8 cellular contexts compared by ENCODE assay signal in the genomic region with DNA sequence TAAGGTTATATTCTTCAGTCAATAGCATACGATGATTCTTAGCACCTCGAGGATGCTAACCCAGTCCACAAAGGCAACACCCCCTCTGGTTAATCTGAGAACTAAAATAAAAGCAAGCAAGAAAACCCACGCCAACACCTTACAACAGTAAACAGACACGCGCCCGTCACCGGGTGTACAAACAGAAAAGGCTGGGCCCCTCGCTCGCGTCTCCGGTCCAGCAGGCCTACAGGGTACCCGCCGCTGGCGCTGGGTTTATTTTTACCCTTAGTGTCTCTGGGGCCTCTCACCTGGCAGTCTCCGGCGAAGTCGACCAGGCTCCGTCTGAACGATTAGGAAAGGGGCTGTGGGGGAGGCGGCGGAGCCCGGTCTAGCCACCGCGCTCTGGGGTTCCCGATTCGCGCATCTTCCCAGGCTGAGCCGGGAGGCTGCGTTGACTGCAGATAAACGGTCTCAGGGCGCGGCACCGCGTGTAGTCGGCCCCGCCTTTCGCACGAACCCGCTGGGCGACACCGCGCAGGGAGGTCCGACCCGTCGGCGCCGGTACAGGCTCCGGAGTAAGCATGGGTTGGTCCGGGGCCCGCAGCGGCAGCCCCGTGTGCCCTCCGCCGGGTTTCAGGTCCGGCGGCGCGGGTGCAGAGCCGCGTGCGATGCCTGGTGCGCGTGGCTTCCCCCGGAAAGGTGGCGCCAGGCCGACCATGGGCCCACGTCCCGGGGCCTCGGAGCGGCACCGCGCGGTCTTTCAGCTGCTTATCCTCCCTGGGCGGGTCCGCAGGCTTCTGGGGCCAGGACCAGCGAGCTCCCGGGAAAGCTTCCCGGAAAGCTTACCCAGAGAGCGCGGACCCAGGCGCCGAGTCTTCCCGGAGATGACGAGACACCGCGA. TPM values are rescaled to one million over a fixed set of nuclear protein-coding genes. Genes with fewer than 3 reads are reported as not detected.
DNase-seq lines count a peak whose midpoint lies in the region; ATAC-seq and TF ChIP-seq lines count a peak whose summit lies in the region.

A gene with protein sequence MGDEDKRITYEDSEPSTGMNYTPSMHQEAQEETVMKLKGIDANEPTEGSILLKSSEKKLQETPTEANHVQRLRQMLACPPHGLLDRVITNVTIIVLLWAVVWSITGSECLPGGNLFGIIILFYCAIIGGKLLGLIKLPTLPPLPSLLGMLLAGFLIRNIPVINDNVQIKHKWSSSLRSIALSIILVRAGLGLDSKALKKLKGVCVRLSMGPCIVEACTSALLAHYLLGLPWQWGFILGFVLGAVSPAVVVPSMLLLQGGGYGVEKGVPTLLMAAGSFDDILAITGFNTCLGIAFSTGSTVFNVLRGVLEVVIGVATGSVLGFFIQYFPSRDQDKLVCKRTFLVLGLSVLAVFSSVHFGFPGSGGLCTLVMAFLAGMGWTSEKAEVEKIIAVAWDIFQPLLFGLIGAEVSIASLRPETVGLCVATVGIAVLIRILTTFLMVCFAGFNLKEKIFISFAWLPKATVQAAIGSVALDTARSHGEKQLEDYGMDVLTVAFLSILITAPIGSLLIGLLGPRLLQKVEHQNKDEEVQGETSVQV (minus strand): TSS at position 868 of the 883 bp plus-strand sequence. CDS start 9,211 bp downstream, outside the sequence.

- peak within 1 kb of the TSS; percentile 85 for H3K4me3 Mint-ChIP-seq in activated naive CD8-positive, alpha-beta T cell treated with anti-CD3 and anti-CD28 coated beads for 36 hours

- H3K9me3 ChIP-seq in DOHH2 (ENCODE audit: control insufficient read depth, insufficient read depth, low read length): no peaks in the 10 kb centered on the region
- H3K9me3 ChIP-seq in SU-DHL-6 (ENCODE audit: insufficient read depth, low read length): no peaks in the 10 kb centered on the region
- no peaks in the 10 kb centered on the region for H3K9me3 ChIP-seq in parathyroid adenoma (ENCODE audit: control insufficient read depth, low read length)
- H3K9me3 ChIP-seq in thyroid gland: no peaks in the 10 kb centered on the region

- peak within 1 kb of the TSS; percentile 94 for H3K4me3 ChIP-seq in DOHH2 (ENCODE audit: low read length)
- H3K4me3 ChIP-seq in SU-DHL-6 (ENCODE audit: insufficient read depth, low read length, poor library complexity, severe bottlenecking): peak within 1 kb of the TSS; percentile 65
- H3K4me3 ChIP-seq in parathyroid adenoma (ENCODE audit: low read depth, low read length): peak within 1 kb of the TSS; percentile 42
- H3K4me3 ChIP-seq in thyroid gland (replicated peaks in 1 of 3): peak within 1 kb of the TSS; percentile 11 to 66 (median 53)

- H2AFZ ChIP-seq in SU-DHL-6 (ENCODE audit: low read depth, low read length, severe bottlenecking) (peak within 1 kb of the TSS; percentile 44), parathyroid adenoma (peak within 1 kb of the TSS; percentile 87)

- peaks cover 45% of the 10 kb centered on the region for H3K4me1 Mint-ChIP-seq in activated naive CD8-positive, alpha-beta T cell treated with anti-CD3 and anti-CD28 coated beads for 36 hours

- peak in 73 of 76 experiments; percentile 3 to 93 (median 64) for DNase-seq in HUDEP-2 (lab: John Stamatoyannopoulos, UW; ENCODE audit: unreplicated experiment in 76 of 76)
- peak; percentile 64 for DNase-seq in activated naive CD8-positive, alpha-beta T cell treated with anti-CD3 and anti-CD28 coated beads for 36 hours
- peak; percentile 84 for DNase-seq in Right ventricle myocardium inferior (ENCODE audit: missing footprints)
- peak; percentile 49 to 53 for DNase-seq in thyroid gland

- peaks cover 58% of the 10 kb centered on the region for H3K79me2 ChIP-seq in DOHH2 (ENCODE audit: control insufficient read depth, low read length)
- peaks cover 29% of the 10 kb centered on the region; the same call in 1 of the 2 replicates for H3K79me2 ChIP-seq in SU-DHL-6 (ENCODE audit: insufficient read depth, low read length)
- no peaks in the 10 kb centered on the region for H3K79me2 ChIP-seq in parathyroid adenoma

- H3K4me1 ChIP-seq in DOHH2 (ENCODE audit: control insufficient read depth, low read length): peaks cover 51% of the 10 kb centered on the region
- peaks cover 8% of the 10 kb centered on the region for H3K4me1 ChIP-seq in parathyroid adenoma
- H3K4me1 ChIP-seq in thyroid gland: no peaks in the 10 kb centered on the region

- no peaks in the 10 kb centered on the region for H3K27me3 ChIP-seq in DOHH2 (ENCODE audit: control insufficient read depth, low read length)
- no peaks in the 10 kb centered on the region for H3K27me3 ChIP-seq in SU-DHL-6 (ENCODE audit: low read length)
- no peaks in the 10 kb centered on the region for H3K27me3 ChIP-seq in parathyroid adenoma (ENCODE audit: control insufficient read depth, insufficient read depth, low read length)
- H3K27me3 ChIP-seq in thyroid gland: no peaks in the 10 kb centered on the region

- H3K27ac ChIP-seq in DOHH2 (ENCODE audit: low read depth, low read length): peak within 1 kb of the TSS; percentile 74
- H3K27ac ChIP-seq in SU-DHL-6 (ENCODE audit: low read depth, low read length): peak within 1 kb of the TSS; percentile 92
- H3K27ac ChIP-seq in parathyroid adenoma: peak within 1 kb of the TSS; percentile 72
- H3K27ac ChIP-seq in thyroid gland: peak within 1 kb of the TSS; percentile 17 to 72 (median 71)

- peaks cover 39% of the 10 kb centered on the region for H3K36me3 Mint-ChIP-seq in activated naive CD8-positive, alpha-beta T cell treated with anti-CD3 and anti-CD28 coated beads for 36 hours

- peak within 1 kb of the TSS; percentile 99 for H3K27ac Mint-ChIP-seq in activated naive CD8-positive, alpha-beta T cell treated with anti-CD3 and anti-CD28 coated beads for 36 hours

- H3F3A ChIP-seq in DOHH2 (ENCODE audit: control insufficient read depth, insufficient read depth) (peaks cover 16% of the 10 kb centered on the region), SU-DHL-6 (ENCODE audit: insufficient read depth) (peaks cover 11% of the 10 kb centered on the region)

- no peaks in the 10 kb centered on the region for H3K9me3 Mint-ChIP-seq in activated naive CD8-positive, alpha-beta T cell treated with anti-CD3 and anti-CD28 coated beads for 36 hours

- TF ChIP-seq CTCF in DOHH2 (IDR thresholded peaks at IDR 0.05; ENCODE audit: low read depth, low read length, poor library complexity, severe bottlenecking): no peak
- no peak for TF ChIP-seq CTCF in SU-DHL-6 (IDR thresholded peaks at IDR 0.05; ENCODE audit: insufficient read depth, low read length, poor library complexity, severe bottlenecking)
- no peak for TF ChIP-seq CTCF in parathyroid adenoma (IDR thresholded peaks at IDR 0.05)
- TF ChIP-seq CTCF in thyroid gland (IDR thresholded peaks at IDR 0.05): no peak

- peak in 1 of 2 donors; percentile 4 for TF ChIP-seq POLR2A in thyroid gland (IDR thresholded peaks at IDR 0.05)

- WGBS in thyroid gland, 2 donors: 1 to 6% methylated on average over 11 to 26 of the region's 86 CpGs

- H3K36me3 ChIP-seq in DOHH2 (ENCODE audit: control insufficient read depth, low read length): peaks cover 39% of the 10 kb centered on the region
- no peaks in the 10 kb centered on the region for H3K36me3 ChIP-seq in SU-DHL-6 (ENCODE audit: low read length)
- no peaks in the 10 kb centered on the region for H3K36me3 ChIP-seq in parathyroid adenoma (ENCODE audit: control insufficient read depth, insufficient read depth, low read length)
- H3K36me3 ChIP-seq in thyroid gland: peaks cover under 1 to 7% of the 10 kb centered on the region in 2 donors

- H3K9ac ChIP-seq in SU-DHL-6 (ENCODE audit: low read length) (peak within 1 kb of the TSS; percentile 84), parathyroid adenoma (peak within 1 kb of the TSS; percentile 19)

- no peaks in the 10 kb centered on the region for H3K9me2 ChIP-seq in DOHH2 (replicated peaks; ENCODE audit: control insufficient read depth, low read length)
- H3K9me2 ChIP-seq in SU-DHL-6 (replicated peaks; ENCODE audit: insufficient read depth, low read length): no peaks in the 10 kb centered on the region

- H4K20me1 ChIP-seq in DOHH2 (ENCODE audit: control insufficient read depth, insufficient read depth, low read depth, low read length): no peaks in the 10 kb centered on the region
- H4K20me1 ChIP-seq in SU-DHL-6 (ENCODE audit: low read depth, low read length): no peaks in the 10 kb centered on the region

- H3K27me3 Mint-ChIP-seq in activated naive CD8-positive, alpha-beta T cell treated with anti-CD3 and anti-CD28 coated beads for 36 hours: no peaks in the 10 kb centered on the region

- ATAC-seq in GM21381 (IDR thresholded peaks at IDR 0.05; ENCODE audit: unreplicated experiment) (peak; percentile 51), Right ventricle myocardium inferior (peak; percentile 93)

- intact Hi-C loops in Right ventricle myocardium inferior (cut with DNase I) (no loop called here), thyroid gland (cut with DNase I) (no loop called here)

- H3K4me2 ChIP-seq in DOHH2 (ENCODE audit: low read length) (peak within 1 kb of the TSS; percentile 83), SU-DHL-6 (ENCODE audit: low read depth, low read length, poor library complexity, severe bottlenecking) (peak within 1 kb of the TSS; percentile 89), parathyroid adenoma (ENCODE audit: low read length) (peak within 1 kb of the TSS; percentile 68)

RNA-seq across cellular contexts. Expression of the gene that starts here (rescaled TPM):
- total RNA-seq in activated naive CD8-positive, alpha-beta T cell treated with anti-CD3 and anti-CD28 coated beads for 36 hours: 10 to 100 TPM; 42.3 to 44.2 TPM
- total RNA-seq in Right ventricle myocardium inferior (3.3 TPM), thyroid gland (1 to 10 TPM; 3.9 to 9.5 (median 7.1) TPM)

Comparison
In these comparisons a context has a peak if more than half of its experiments do, and no peak if none do; other contexts are left out.
1. Peak in every context shown above with its lines: DNase-seq, ATAC-seq, H3K4me3 ChIP-seq and H3K27ac ChIP-seq.
2. RNA of the gene that starts here (total RNA-seq): 42.3 to 44.2 TPM in activated naive CD8-positive, alpha-beta T cell treated with anti-CD3 and anti-CD28 coated beads for 36 hours; 3.9 to 9.5 TPM in thyroid gland and 3.3 TPM in Right ventricle myocardium inferior (single experiment); every median in the first group is over 4 times any median in the second.
3. H3K4me3 ChIP-seq: peak in every context shown above with its lines; median percentile 94 in DOHH2; 65 in SU-DHL-6; 53 in thyroid gland; 42 in parathyroid adenoma.